In genomic region chr9:134671341-134672113, GRCh38 we compare ENCODE assay signal across 20 cellular contexts. TPM values are rescaled to one million over a fixed set of nuclear protein-coding genes. Genes with fewer than 3 reads are reported as not detected.
A peak's percentile ranks its signal among the peaks of the same experiment; 100 is the strongest.
DNase-seq lines count a peak whose midpoint lies in the region; ATAC-seq and TF ChIP-seq lines count a peak whose summit lies in the region.
"Had no signal": no experiment of that assay in that cellular context is flagged by ENCODE, and none has a peak within 500 bp of the region (broad histone marks: within the 10 kb centered on the region; RNA-seq: fewer than 3 reads in every experiment).

No MANE protein-coding gene starts in this region.

- peaks cover 7% of the 10 kb centered on the region for H3K4me1 ChIP-seq in rectal smooth muscle tissue (ENCODE audit: control insufficient read depth, insufficient read depth, low read length)
- H3K4me1 ChIP-seq: gastrocnemius medialis, HAP-1 had no signal

- TF ChIP-seq CTCF in fibroblast of villous mesenchyme (IDR thresholded peaks at IDR 0.05; ENCODE audit: insufficient read depth, low read depth, low read length): no peak

- H3K4me3 ChIP-seq in fibroblast of villous mesenchyme (ENCODE audit: low read depth, low read length) (no peak overlapping the region), rectal smooth muscle tissue (ENCODE audit: low read length) (peak overlapping the region; percentile 13)
- H3K4me3 ChIP-seq: ascending aorta, coronary artery, gastrocnemius medialis, HAP-1 had no signal

- no peak overlapping the region for H3K9ac ChIP-seq in rectal smooth muscle tissue (ENCODE audit: low read length)

- H3K27ac ChIP-seq in rectal smooth muscle tissue (ENCODE audit: low read depth, low read length): no peak overlapping the region
- H3K27ac ChIP-seq: ascending aorta, gastrocnemius medialis had no signal

- H3K36me3 ChIP-seq in rectal smooth muscle tissue (ENCODE audit: control insufficient read depth, insufficient read depth, low read length): no peaks in the 10 kb centered on the region
- H3K36me3 ChIP-seq: ascending aorta, gastrocnemius medialis, HAP-1 had no signal

- no peak for ATAC-seq in GM19324 (IDR thresholded peaks at IDR 0.05; ENCODE audit: low FRiP score, unreplicated experiment)
- ATAC-seq: gastrocnemius medialis, left colon had no signal

- DNase-seq in A172 (ENCODE audit: low spot score): peak; percentile 68
- DNase-seq in RPMI7951 (ENCODE audit: low read depth): peak; percentile 55
- DNase-seq in fibroblast of villous mesenchyme (ENCODE audit: low read depth): peak; percentile 56
- no peak for DNase-seq in SK-N-DZ (ENCODE audit: low spot score)
- no peak for DNase-seq in HuH-7.5 (ENCODE audit: low spot score)
- no peak for DNase-seq in CD1c-positive myeloid dendritic cell (ENCODE audit: extremely low spot score)
- DNase-seq: activated CD4-positive, alpha-beta T cell treated with anti-CD3 and anti-CD28 coated beads, Interleukin-2, amount 50 U/mL, for 1 hour; activated naive CD4-positive, alpha-beta T cell treated with Interleukin-2 at 50 U/mL for 16 hours; CD4-positive, alpha-beta memory T cell; gastrocnemius medialis; KBM-7; left colon; NCI-H2081; NCI-H524; stimulated activated CD8-positive, alpha-beta memory T cell treated with anti-CD3 and anti-CD28 coated beads, Interleukin-4, amount 100 ng/mL, for 48 hours had no signal

- H3K27me3 ChIP-seq in rectal smooth muscle tissue (ENCODE audit: control insufficient read depth, insufficient read depth, low read length): no peaks in the 10 kb centered on the region
- H3K27me3 ChIP-seq: ascending aorta, gastrocnemius medialis had no signal

RNA-seq across cellular contexts. Expression of gene COL5A1, which starts 29.9 kb away (rescaled TPM):
- 185 and 205 TPM in 2 replicates for total RNA-seq in A172 (2014; rRNA removed; shearing (Covaris generic))
- 138 and 179 TPM in 2 replicates for total RNA-seq in RPMI7951 (2014; rRNA removed; shearing (Covaris generic))
- 295 and 502 TPM in 2 replicates for total RNA-seq in fibroblast of villous mesenchyme
- not detected in 2 replicates for polyA plus RNA-seq in SK-N-DZ (2014; cell fraction: cytosol; rRNA removed)
- not detected in 2 replicates for polyA plus RNA-seq in SK-N-DZ (2014; cell fraction: nucleus; rRNA removed)

Comparison
In these comparisons a context has a peak if more than half of its experiments do, and no peak if none do; other contexts are left out.
1. DNase-seq: peak in A172 (single experiment), RPMI7951 (single experiment) and fibroblast of villous mesenchyme (single experiment); none in SK-N-DZ (single experiment), HuH-7.5 (single experiment) and CD1c-positive myeloid dendritic cell (single experiment).